Comparison of ENCODE assay signal across 8 cellular contexts in the genomic region with DNA sequence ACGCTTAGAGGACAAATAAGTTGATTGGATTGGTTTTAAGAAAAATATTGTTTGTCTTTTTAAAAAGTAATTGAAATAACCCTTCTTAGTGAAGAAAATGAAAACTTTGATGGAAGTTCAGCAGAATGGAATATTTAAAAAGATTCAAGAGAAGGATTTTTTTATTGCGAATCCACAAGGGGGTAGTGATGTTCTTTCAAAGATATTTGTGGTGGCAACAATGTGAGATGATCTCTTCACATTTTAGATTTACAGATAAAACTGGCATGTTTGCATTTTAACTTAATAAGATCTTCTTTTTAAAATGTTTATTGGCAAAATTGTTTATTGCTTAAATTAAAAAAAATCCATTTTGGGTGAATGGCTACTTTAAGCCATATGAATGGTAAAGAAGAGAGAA. TPM values are rescaled to one million over a fixed set of nuclear protein-coding genes. Genes with fewer than 3 reads are reported as not detected.
DNase-seq lines count a peak whose midpoint lies in the region; ATAC-seq, FAIRE-seq and TF ChIP-seq lines count a peak whose summit lies in the region.

No MANE protein-coding gene starts in this region.

- no peak for TF ChIP-seq POLR2A in GM12878 (IDR thresholded peaks at IDR 0.05; ENCODE audit: low read depth, low read length)

- no peak overlapping the region for H3K9ac ChIP-seq in GM12878 (ENCODE audit: control insufficient read depth, insufficient read depth, low read length)

- ATAC-seq in GM12878 (no peak), lower lobe of right lung (no peak), HG02678 (IDR thresholded peaks at IDR 0.05; ENCODE audit: unreplicated experiment) (no peak), HG02981 (IDR thresholded peaks at IDR 0.05; ENCODE audit: unreplicated experiment) (no peak)

- H2AFZ ChIP-seq in GM12878 (ENCODE audit: control insufficient read depth, low read depth, low read length), result no peak overlapping the region

- peak; percentile 13 to 62 (median 36); a peak in 3 of 6 replicates for TF ChIP-seq CTCF in GM12878 (IDR thresholded peaks at IDR 0.05 in 2 of 3, conservative IDR thresholded peaks at IDR 0.05 in 1 of 3; ENCODE audit: control insufficient read depth in 2 of 3, extremely low read depth in 1 of 3, insufficient read depth in 1 of 3, low read depth in 3 of 3, low read length in 3 of 3)
- TF ChIP-seq CTCF in lower lobe of right lung (IDR thresholded peaks at IDR 0.05), result peak; percentile 39

- H3K4me3 ChIP-seq in GM12878, result no peak overlapping the region
- no peak overlapping the region for H3K4me3 ChIP-seq in lower lobe of right lung

- H4K20me1 ChIP-seq in GM12878 (ENCODE audit: control insufficient read depth, insufficient read depth), result no peaks in the 10 kb centered on the region

- 72% methylated on average over 2 of the region's 2 CpGs for WGBS in GM12878 (ENCODE audit: insufficient coverage, insufficient replicate concordance, low lambda C conversion rate, missing lambda C conversion rate)

- POLR2A ChIA-PET in GM12878 (lab: Charles Lee), result no interaction called here

- intact Hi-C loops in GM12878 (cut with micrococcal nuclease; ENCODE audit: unreplicated experiment), result loop anchor here (1.0 to 5.0 kb wide), 3 partner anchors 96 to 423 kb away; no protein-coding TSS in a partner anchor
- intact Hi-C loops in lower lobe of right lung (cut with DNase I), result no loop called here

- CTCF ChIA-PET in GM12878 (lab: Yijun Ruan, JAX), result interaction anchor here (1.9 to 5.5 kb wide), 2 partner anchors 78 to 96 kb away, joined by 12 to 63 read pairs; no protein-coding TSS in a partner anchor

- no peak for FAIRE-seq in GM12878 (lab: Jason Lieb, UNC)

- no peaks in the 10 kb centered on the region for H3K4me1 ChIP-seq in GM12878 (ENCODE audit: control insufficient read depth, insufficient read depth, low read length)
- H3K4me1 ChIP-seq in lower lobe of right lung, result peaks cover 25% of the 10 kb centered on the region

- H3K36me3 ChIP-seq in GM12878 (ENCODE audit: control insufficient read depth in 2 of 2, insufficient read depth in 2 of 2, low read length in 1 of 2) (peaks cover 2 to 3% of the 10 kb centered on the region in 2 experiments; a peak in 2 of 4 replicates), lower lobe of right lung (peaks cover 5% of the 10 kb centered on the region)

- RAD21 ChIA-PET in GM12878 (lab: Charles Lee; ENCODE audit: unreplicated experiment), result interaction anchor here (1.3 to 1.9 kb wide), 3 partner anchors 91 to 276 kb away, joined by 4 to 21 read pairs (median 8); no protein-coding TSS in a partner anchor

- H3K9me3 ChIP-seq in GM12878 (replicated peaks; ENCODE audit: control insufficient read depth, insufficient read depth, low read length) (no peaks in the 10 kb centered on the region), lower lobe of right lung (no peaks in the 10 kb centered on the region)

- no peak overlapping the region for H3K4me2 ChIP-seq in GM12878 (ENCODE audit: control insufficient read depth, insufficient read depth)

- no TSS peak for BruUV-seq in GM12878 (replicated peaks; lab: Mats Ljungman, UMichigan)

- H3K27ac ChIP-seq in GM12878 (ENCODE audit: control insufficient read depth, insufficient read depth) (no peak overlapping the region), lower lobe of right lung (no peak overlapping the region)

- SMC1A ChIA-PET in GM12878 (lab: Charles Lee; ENCODE audit: uncharacterized antibody, unreplicated experiment), result interaction anchor here (1.9 kb wide), 1 partner anchor 95 kb away, joined by 12 read pairs; no protein-coding TSS in a partner anchor

- no peak for TF ChIP-seq EP300 in GM12878 (IDR thresholded peaks at IDR 0.05; ENCODE audit: borderline replicate concordance in 1 of 2, control insufficient read depth in 1 of 2, low read depth in 2 of 2, low read length in 2 of 2)

- H3K79me2 ChIP-seq in GM12878 (ENCODE audit: control insufficient read depth, insufficient read depth, low read length), result peaks cover 33% of the 10 kb centered on the region

- H3K27me3 ChIP-seq in GM12878 (replicated peaks in 1 of 2; ENCODE audit: control insufficient read depth in 2 of 2, insufficient read depth in 2 of 2, low read length in 1 of 2) (no peaks in the 10 kb centered on the region), lower lobe of right lung (ENCODE audit: low read depth) (no peaks in the 10 kb centered on the region)

- peak; percentile 58 for DNase-seq in DMS53 (lab: John Stamatoyannopoulos, UW)
- peak; percentile 28 for DNase-seq in NCI-H1092 treated with DMSO at 0.1 percent for 48 hours (lab: John Stamatoyannopoulos, UW)
- DNase-seq in GM12878 (ENCODE audit: low read depth, low spot score), result no peak
- DNase-seq in lower lobe of right lung, result no peak
- DNase-seq in mesenteric fat pad (ENCODE audit: low spot score), result no peak
- no peak for DNase-seq in NCI-H774 (lab: John Stamatoyannopoulos, UW)

- in situ Hi-C loops in GM12878 (cut with MboI), result no loop called here

- TF ChIP-seq RAD21 in GM12878 (IDR thresholded peaks at IDR 0.05; ENCODE audit: insufficient read depth, low read depth, low read length), result peak; percentile 65

TF ChIP-seq in GM12878, 131 proteins besides CTCF, POLR2A, EP300 and RAD21:
- TF ChIP-seq, protein P1, sequence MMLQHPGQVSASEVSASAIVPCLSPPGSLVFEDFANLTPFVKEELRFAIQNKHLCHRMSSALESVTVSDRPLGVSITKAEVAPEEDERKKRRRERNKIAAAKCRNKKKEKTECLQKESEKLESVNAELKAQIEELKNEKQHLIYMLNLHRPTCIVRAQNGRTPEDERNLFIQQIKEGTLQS (IDR thresholded peaks at IDR 0.05; ENCODE audit: borderline replicate concordance, extremely low read depth, low read depth, low read length), result no peak
- no peak for TF ChIP-seq MEF2B (IDR thresholded peaks at IDR 0.05; ENCODE audit: partially characterized antibody, poor library complexity, severe bottlenecking)
- no peak for TF ChIP-seq RFX5 (IDR thresholded peaks at IDR 0.05; ENCODE audit: low read depth, low read length)
- TF ChIP-seq SMC3 (IDR thresholded peaks at IDR 0.05; ENCODE audit: borderline replicate concordance, low read length), result peak; percentile 53; the same call in 1 of the 2 replicates
- TF ChIP-seq, protein P2, sequence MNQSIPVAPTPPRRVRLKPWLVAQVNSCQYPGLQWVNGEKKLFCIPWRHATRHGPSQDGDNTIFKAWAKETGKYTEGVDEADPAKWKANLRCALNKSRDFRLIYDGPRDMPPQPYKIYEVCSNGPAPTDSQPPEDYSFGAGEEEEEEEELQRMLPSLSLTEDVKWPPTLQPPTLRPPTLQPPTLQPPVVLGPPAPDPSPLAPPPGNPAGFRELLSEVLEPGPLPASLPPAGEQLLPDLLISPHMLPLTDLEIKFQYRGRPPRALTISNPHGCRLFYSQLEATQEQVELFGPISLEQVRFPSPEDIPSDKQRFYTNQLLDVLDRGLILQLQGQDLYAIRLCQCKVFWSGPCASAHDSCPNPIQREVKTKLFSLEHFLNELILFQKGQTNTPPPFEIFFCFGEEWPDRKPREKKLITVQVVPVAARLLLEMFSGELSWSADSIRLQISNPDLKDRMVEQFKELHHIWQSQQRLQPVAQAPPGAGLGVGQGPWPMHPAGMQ (IDR thresholded peaks at IDR 0.05; ENCODE audit: borderline replicate concordance), result no peak
- no peak for TF ChIP-seq SREBF1 (IDR thresholded peaks at IDR 0.05; ENCODE audit: low read length)

RNA-seq across cellular contexts. Expression of a gene that starts 8.9 kb away (rescaled TPM):
- 66.6 and 69.6 TPM in 2 replicates for total RNA-seq in GM12878 (2013; cell fraction: nucleolus; rRNA removed)
- total RNA-seq in GM12878 (2014; rRNA removed), result 37.7 and 48.9 TPM in 2 replicates
- total RNA-seq in GM12878 (2014; rRNA removed; fragmentation: Illumina TruSeq; extraction: Trizol), result 53.4 and 64.4 TPM in 2 replicates
- total RNA-seq in GM12878 (2021), result 51.0 and 63.4 TPM in 2 replicates
- 120 TPM for polyA plus RNA-seq in GM12878 (2011; ENCODE audit: low read depth)
- polyA plus RNA-seq in GM12878 (2011; rRNA removed), result 50.4 and 64.6 TPM in 2 replicates
- 29.1 and 44.4 TPM in 2 replicates for polyA plus RNA-seq in GM12878 (2011; cell fraction: cytosol; rRNA removed)
- 22.2 and 24.4 TPM in 2 replicates for polyA plus RNA-seq in GM12878 (2011; cell fraction: nucleus; rRNA removed)
- 53.8 and 56.6 TPM in 2 replicates for polyA plus RNA-seq in GM12878 (2012)
- 112 and 126 TPM in 2 replicates for polyA plus RNA-seq in GM12878 (2014; fragmentation: Illumina TruSeq; extraction: Trizol)
- polyA plus RNA-seq in GM12878 (2014; fragmentation: Nextera tagmentation; extraction: Ambion mirVana), result 10 to 100 TPM; 82.2 to 93.0 TPM
- 61.1 and 70.7 TPM in 2 replicates for polyA plus RNA-seq in GM12878 (2014; rRNA removed)
- 100 to 1,000 TPM; 133 to 148 TPM for polyA plus RNA-seq in GM12878 (2016; fragmentation: Nextera tagmentation; extraction: Ambion mirVana)
- 18.4 and 20.0 TPM in 2 replicates for polyA minus RNA-seq in GM12878 (2011; rRNA and poly(A)+ RNA removed)
- polyA minus RNA-seq in GM12878 (2011; cell fraction: cytosol; rRNA and poly(A)+ RNA removed), result 12.0 and 15.2 TPM in 2 replicates
- polyA minus RNA-seq in GM12878 (2011; cell fraction: nucleus; rRNA and poly(A)+ RNA removed), result 12.5 and 26.1 TPM in 2 replicates
- 47.9 TPM for total RNA-seq in lower lobe of right lung
- total RNA-seq in mesenteric fat pad, result 51.8 TPM

Comparison
In these comparisons a context has a peak if more than half of its experiments do, and no peak if none do; other contexts are left out.
1. DNase-seq: peak in DMS53 (single experiment) and NCI-H1092 treated with DMSO at 0.1 percent for 48 hours (single experiment); none in GM12878 (single experiment), lower lobe of right lung (single experiment), mesenteric fat pad (single experiment) and NCI-H774 (single experiment).